In genomic region chr17:1398028-1398427, GRCh38 we compare ENCODE assay signal across 9 cellular contexts. TPM values are rescaled to one million over a fixed set of nuclear protein-coding genes. Genes with fewer than 3 reads are reported as not detected.
DNase-seq lines count a peak whose midpoint lies in the region; ATAC-seq and TF ChIP-seq lines count a peak whose summit lies in the region.
"Had no signal": no experiment of that assay in that cellular context is flagged by ENCODE, and none has a peak within 500 bp of the region (broad histone marks: within the 10 kb centered on the region; RNA-seq: fewer than 3 reads in every experiment).

No MANE protein-coding gene starts in this region.

- H3K27me3 Mint-ChIP-seq in dendritic cell treated with granulocyte-macrophage colony-stimulating factor and Interleukin-4, amounts not matched to agents 40 ng/mL and 50 ng/mL, for 4 days: peaks cover 4% of the 10 kb centered on the region

- TF ChIP-seq RAD21 in neural cell (conservative IDR thresholded peaks at IDR 0.05): no peak

- H3K9me2 ChIP-seq in neural cell (ENCODE audit: insufficient read depth, low read length): no peaks in the 10 kb centered on the region

- H2AFZ ChIP-seq in neural cell (ENCODE audit: low read depth, low read length): no peak overlapping the region

- intact Hi-C loops in dendritic cell treated with granulocyte-macrophage colony-stimulating factor and Interleukin-4, amounts not matched to agents 40 ng/mL and 50 ng/mL, for 4 days (cut with micrococcal nuclease): loop anchor here (5.0 kb wide), 1 partner anchor 36 kb away; no protein-coding TSS in a partner anchor

- H3K4me2 ChIP-seq in BLaER1 treated with 17β-estradiol and CSF1 and Interleukin-3, amounts not matched to agents 10 nM and 100 nM: peak overlapping the region; percentile 81 to 98 (median 90)
- H3K4me2 ChIP-seq in neural cell (ENCODE audit: low read length): peak overlapping the region; percentile 66

- peak overlapping the region in 10 of 11 experiments; percentile 96 to 100 (median 99); a peak in 20 of 22 replicates for H3K27ac ChIP-seq in BLaER1 treated with 17β-estradiol and CSF1 and Interleukin-3, amounts not matched to agents 10 nM and 100 nM
- H3K27ac ChIP-seq in KOPT-K1 (ENCODE audit: low read depth, low read length, poor library complexity, severe bottlenecking) (peak overlapping the region; percentile 98), neural cell (ENCODE audit: low read length) (peak overlapping the region; percentile 99)

- peaks cover 10 to 56% (median 45%) of the 10 kb centered on the region in 11 experiments; a peak in 21 of 22 replicates for H3K36me3 ChIP-seq in BLaER1 treated with 17β-estradiol and CSF1 and Interleukin-3, amounts not matched to agents 10 nM and 100 nM
- H3K36me3 ChIP-seq in KOPT-K1 (ENCODE audit: insufficient read depth, low read length) (peaks cover 48% of the 10 kb centered on the region), neural cell (ENCODE audit: insufficient read depth, low read length) (no peaks in the 10 kb centered on the region)

- no peak for ATAC-seq in GM19395 (IDR thresholded peaks at IDR 0.05; ENCODE audit: unreplicated experiment)
- ATAC-seq: sciatic nerve had no signal

- no peaks in the 10 kb centered on the region for H3K9me3 Mint-ChIP-seq in dendritic cell treated with granulocyte-macrophage colony-stimulating factor and Interleukin-4, amounts not matched to agents 40 ng/mL and 50 ng/mL, for 4 days

- H3F3A ChIP-seq in neural cell (ENCODE audit: insufficient read depth, low read length, poor library complexity, severe bottlenecking): peaks cover 4% of the 10 kb centered on the region

- H4K20me1 ChIP-seq in BLaER1 treated with 17β-estradiol and CSF1 and Interleukin-3, amounts not matched to agents 10 nM and 100 nM: peaks cover 62 to 65% (median 64%) of the 10 kb centered on the region in 11 experiments
- H4K20me1 ChIP-seq in neural cell (ENCODE audit: insufficient read depth): peaks cover 28% of the 10 kb centered on the region

- H3K27ac Mint-ChIP-seq in dendritic cell treated with granulocyte-macrophage colony-stimulating factor and Interleukin-4, amounts not matched to agents 40 ng/mL and 50 ng/mL, for 4 days: peak overlapping the region; percentile 98

- H3K36me3 Mint-ChIP-seq in dendritic cell treated with granulocyte-macrophage colony-stimulating factor and Interleukin-4, amounts not matched to agents 40 ng/mL and 50 ng/mL, for 4 days (ENCODE audit: low read depth): peaks cover 58% of the 10 kb centered on the region

- H3K4me3 ChIP-seq in BLaER1 treated with 17β-estradiol and CSF1 and Interleukin-3, amounts not matched to agents 10 nM and 100 nM: peak overlapping the region; percentile 84 to 98 (median 92)
- H3K4me3 ChIP-seq in neural cell (ENCODE audit: low read length): peak overlapping the region; percentile 90

- no peaks in the 10 kb centered on the region for H3K9me3 ChIP-seq in BLaER1 treated with 17β-estradiol and CSF1 and Interleukin-3, amounts not matched to agents 10 nM and 100 nM (replicated peaks in 1 of 11)
- H3K9me3 ChIP-seq in KOPT-K1 (ENCODE audit: insufficient read depth, low read length, poor library complexity, severe bottlenecking) (no peaks in the 10 kb centered on the region), neural cell (ENCODE audit: low read length) (no peaks in the 10 kb centered on the region)

- no peak for TF ChIP-seq CTCF in neural cell (IDR thresholded peaks at IDR 0.05; ENCODE audit: poor library complexity, severe bottlenecking)

- no peak for DNase-seq in NCI-H2107 (lab: John Stamatoyannopoulos, UW)
- DNase-seq in NCI-H69 (lab: John Stamatoyannopoulos, UW): no peak
- no peak for DNase-seq in activated CD4-positive, alpha-beta T cell treated with anti-CD3 and anti-CD28 coated beads, Interleukin-2, amount 50 U/mL, for 48 hours

- H3K4me3 Mint-ChIP-seq in dendritic cell treated with granulocyte-macrophage colony-stimulating factor and Interleukin-4, amounts not matched to agents 40 ng/mL and 50 ng/mL, for 4 days: peak overlapping the region; percentile 98

- TF ChIP-seq EP300 in neural cell (conservative IDR thresholded peaks at IDR 0.05; ENCODE audit: poor library complexity, severe bottlenecking): no peak

- H3K9ac ChIP-seq in BLaER1 treated with 17β-estradiol and CSF1 and Interleukin-3, amounts not matched to agents 10 nM and 100 nM: peak overlapping the region; percentile 91 to 99 (median 98)
- peak overlapping the region; percentile 99 for H3K9ac ChIP-seq in neural cell (ENCODE audit: low read length)

- peaks cover 41 to 58% (median 53%) of the 10 kb centered on the region in 10 experiments for H3K4me1 ChIP-seq in BLaER1 treated with 17β-estradiol and CSF1 and Interleukin-3, amounts not matched to agents 10 nM and 100 nM

- H3K4me1 Mint-ChIP-seq in dendritic cell treated with granulocyte-macrophage colony-stimulating factor and Interleukin-4, amounts not matched to agents 40 ng/mL and 50 ng/mL, for 4 days (ENCODE audit: low read depth): peaks cover 54% of the 10 kb centered on the region

- H3K79me2 ChIP-seq in neural cell (replicated peaks; ENCODE audit: insufficient read depth, low read length): peaks cover 68% of the 10 kb centered on the region

- H3K27me3 ChIP-seq in BLaER1 treated with 17β-estradiol and CSF1 and Interleukin-3, amounts not matched to agents 10 nM and 100 nM: no peaks in the 10 kb centered on the region
- H3K27me3 ChIP-seq in neural cell (ENCODE audit: insufficient read depth, low read depth, low read length): no peaks in the 10 kb centered on the region

TF ChIP-seq in neural cell, 6 proteins besides CTCF, POLR2A, EP300 and RAD21:
- TF ChIP-seq TAF1 (IDR thresholded peaks at IDR 0.05; ENCODE audit: low read depth) (no peak), REST (IDR thresholded peaks at IDR 0.05; ENCODE audit: borderline replicate concordance) (no peak), EZH2 (IDR thresholded peaks at IDR 0.05; ENCODE audit: borderline replicate concordance, insufficient read depth, low read length, poor library complexity, severe bottlenecking) (no peak), SMC3 (conservative IDR thresholded peaks at IDR 0.05; ENCODE audit: poor library complexity) (no peak), POLR2AphosphoS5 (IDR thresholded peaks at IDR 0.05) (no peak), MXI1 (conservative IDR thresholded peaks at IDR 0.05; ENCODE audit: poor library complexity, severe bottlenecking) (no peak)
TF ChIP-seq in neural cell: peak in this region for 0.

RNA-seq across cellular contexts. Expression of gene YWHAE, which starts 2.0 kb away (rescaled TPM):
- 594 and 646 TPM in 2 replicates for polyA plus RNA-seq in neural cell
- polyA minus RNA-seq in neural cell: 675 and 954 TPM in 2 replicates

RNA-seq across cellular contexts. Expression of gene CRK, which starts 58.0 kb away (rescaled TPM):
- 105 and 111 TPM in 2 replicates for polyA plus RNA-seq in neural cell
- 111 and 115 TPM in 2 replicates for polyA minus RNA-seq in neural cell
